Comparison of ENCODE assay signal across 23 cellular contexts in the genomic region with DNA sequence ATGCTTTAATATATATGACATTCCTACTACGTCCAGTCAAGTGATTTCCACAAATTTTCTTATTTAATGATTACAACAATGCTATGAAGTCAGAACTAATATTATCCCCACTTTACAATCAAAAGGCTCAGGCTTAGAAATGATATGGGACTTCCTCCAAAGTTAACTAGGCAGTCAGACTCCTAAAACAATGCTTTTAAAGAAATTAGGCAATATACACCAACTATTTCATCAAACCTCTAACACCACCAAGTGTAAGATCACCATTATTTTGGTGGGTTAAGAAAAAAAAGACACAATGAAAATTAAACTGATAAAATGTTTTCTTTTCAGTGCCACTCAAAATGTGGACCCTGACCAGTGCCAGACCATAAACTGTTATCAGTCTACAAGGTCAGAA.
"Had no signal": no experiment of that assay in that cellular context is flagged by ENCODE, and none has a peak within 500 bp of the region (broad histone marks: within the 10 kb centered on the region; RNA-seq: fewer than 3 reads in every experiment).

No MANE protein-coding gene starts in this region.

- DNase-seq: activated CD4-positive, alpha-beta T cell treated with anti-CD3 and anti-CD28 coated beads for 36 hours; activated CD8-positive, alpha-beta memory T cell treated with anti-CD3 and anti-CD28 coated beads for 24 hours; activated naive CD4-positive, alpha-beta T cell treated with anti-CD3 and anti-CD28 coated beads for 36 hours; amniotic stem cell; body of pancreas; effector memory CD8-positive, alpha-beta T cell; foreskin fibroblast; glutamatergic neuron; immature natural killer cell; left cardiac atrium; lower lobe of right lung; midbrain; ovary; retina; stimulated activated CD4-positive, alpha-beta T cell treated with anti-CD3 and anti-CD28 coated beads, Interleukin-4, amount 100 ng/mL, for 4 hours; stimulated activated naive CD8-positive, alpha-beta T cell treated with anti-CD3 and anti-CD28 coated beads, Interleukin-15, amount 100 ng/mL, for 72 hours; T-helper 9 cell; testis; upper lobe of right lung had no signal

- H3K4me3 ChIP-seq: body of pancreas, lower lobe of right lung, neural progenitor cell, ovary, skin epidermis, testis, upper lobe of right lung had no signal

- H3K27me3 ChIP-seq: body of pancreas, neural progenitor cell, ovary, testis, upper lobe of right lung had no signal

- ATAC-seq: activated CD4-positive, alpha-beta T cell treated with anti-CD3 and anti-CD28 coated beads for 36 hours; body of pancreas; effector memory CD8-positive, alpha-beta T cell; left cardiac atrium; lower lobe of right lung; stimulated activated naive CD8-positive, alpha-beta T cell treated with anti-CD3 and anti-CD28 coated beads, Interleukin-15, amount 100 ng/mL, for 72 hours; upper lobe of right lung had no signal

- H3K27ac ChIP-seq: body of pancreas, epithelial cell of prostate, lower lobe of right lung, neural progenitor cell, ovary, skin epidermis, testis, upper lobe of right lung, VCaP had no signal
